23 cellular contexts compared by ENCODE assay signal in the genomic region with DNA sequence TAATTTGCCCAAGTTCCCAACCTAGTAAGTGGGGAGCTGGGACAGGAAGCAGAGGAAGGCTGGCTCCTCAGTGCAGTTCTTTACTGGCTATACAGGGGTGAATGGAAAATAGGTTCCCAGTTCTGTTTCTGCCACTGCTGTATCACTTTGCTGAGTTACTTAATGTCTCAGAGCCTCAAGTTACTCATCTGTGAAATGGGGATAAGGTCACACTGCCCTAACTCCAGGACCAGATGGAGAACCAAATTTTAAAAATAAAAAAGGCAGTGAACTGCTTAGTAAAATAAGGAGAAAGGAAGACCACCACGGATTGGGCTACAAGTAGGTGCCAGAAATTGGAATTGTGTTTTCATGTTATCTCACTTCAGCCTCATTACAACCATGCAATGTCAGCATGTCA.
A peak's percentile ranks its signal among the peaks of the same experiment; 100 is the strongest.
DNase-seq lines count a peak whose midpoint lies in the region; ATAC-seq and TF ChIP-seq lines count a peak whose summit lies in the region.
"Had no signal": no experiment of that assay in that cellular context is flagged by ENCODE, and none has a peak within 500 bp of the region (broad histone marks: within the 10 kb centered on the region; RNA-seq: fewer than 3 reads in every experiment).

No MANE protein-coding gene starts in this region.

- no peak for ATAC-seq in IMR-90 (ENCODE audit: low read depth)
- no peak for ATAC-seq in HG03108 (IDR thresholded peaks at IDR 0.05; ENCODE audit: unreplicated experiment)
- ATAC-seq: A549, GM12878 had no signal

- peak; percentile 4 for DNase-seq in GF-D8 (lab: John Stamatoyannopoulos, UW)
- no peak for DNase-seq in IMR-90
- DNase-seq in NB4 (ENCODE audit: low read depth): peak; percentile 2
- no peak for DNase-seq in GM10266 (ENCODE audit: extremely low spot score)
- no peak for DNase-seq in GM19238 (ENCODE audit: insufficient read length, low spot score)
- no peak for DNase-seq in NCI-H1436 treated with DMSO at 0.1 percent for 48 hours (lab: John Stamatoyannopoulos, UW)
- DNase-seq: 8988T; ACHN; BE2C; Calu3; CD4-positive, alpha-beta T cell; CD8-positive, alpha-beta memory T cell; COR-L47; DMS53; DMS79 treated with DMSO at 0.1 percent for 48 hours; GOT3; H7; HCEC 1CT had no signal

- TF ChIP-seq POLR2A in IMR-90 (IDR thresholded peaks at IDR 0.05; ENCODE audit: low read depth, low read length) (no peak), NB4 (IDR thresholded peaks at IDR 0.05; ENCODE audit: extremely low read depth, insufficient read length) (no peak)

- H3K4me1 ChIP-seq in IMR-90 (ENCODE audit: control insufficient read depth, insufficient read depth, low read length): peaks cover 13% of the 10 kb centered on the region
- H3K4me1 ChIP-seq: BE2C had no signal

- H2AK9ac ChIP-seq in IMR-90 (replicated peaks; ENCODE audit: low read depth, low read length, poor library complexity): no peak overlapping the region

- no peak overlapping the region for H3K4ac ChIP-seq in IMR-90 (ENCODE audit: low read depth, low read length)

- H3K79me1 ChIP-seq in IMR-90 (ENCODE audit: low read depth in 1 of 2, low read length in 2 of 2): no peaks in the 10 kb centered on the region

- POLR2A ChIA-PET in IMR-90 (lab: Charles Lee; ENCODE audit: unreplicated experiment): no interaction called here

- H3K4me2 ChIP-seq in IMR-90 (ENCODE audit: low read depth, low read length) (no peak overlapping the region), SU-DHL-6 (ENCODE audit: low read depth, low read length, poor library complexity, severe bottlenecking) (peak overlapping the region; percentile 66)
- H3K4me2 ChIP-seq: A549; BLaER1 treated with 17β-estradiol and CSF1 and Interleukin-3, amounts not matched to agents 10 nM and 100 nM had no signal

- no peak overlapping the region; the same call in 1 of the 2 replicates for H3K14ac ChIP-seq in IMR-90 (replicated peaks; ENCODE audit: low read depth, low read length)

- peaks cover 13% of the 10 kb centered on the region for H3K9me1 ChIP-seq in IMR-90 (ENCODE audit: insufficient read depth, low read length)

- H3K9me3 ChIP-seq in IMR-90 (ENCODE audit: control insufficient read depth, insufficient read depth, low read length) (no peaks in the 10 kb centered on the region), SU-DHL-6 (ENCODE audit: insufficient read depth, low read length) (no peaks in the 10 kb centered on the region)
- H3K9me3 ChIP-seq: A549; BE2C; BLaER1 treated with 17β-estradiol and CSF1 and Interleukin-3, amounts not matched to agents 10 nM and 100 nM had no signal

- no peak overlapping the region for H3K9ac ChIP-seq in IMR-90 (ENCODE audit: low read depth, low read length)
- H3K9ac ChIP-seq in SU-DHL-6 (ENCODE audit: low read length): peak overlapping the region; percentile 27; the same call in 1 of the 2 replicates
- H3K9ac ChIP-seq: BLaER1 treated with 17β-estradiol and CSF1 and Interleukin-3, amounts not matched to agents 10 nM and 100 nM had no signal

- peak overlapping the region; percentile 24; the same call in 1 of the 2 replicates for H2BK20ac ChIP-seq in IMR-90 (ENCODE audit: low read depth, low read length)

- no peaks in the 10 kb centered on the region for H3K36me3 ChIP-seq in IMR-90 (ENCODE audit: control insufficient read depth, insufficient read depth, low read length)
- H3K36me3 ChIP-seq in SU-DHL-6 (ENCODE audit: low read length): no peaks in the 10 kb centered on the region
- H3K36me3 ChIP-seq: BE2C; BLaER1 treated with 17β-estradiol and CSF1 and Interleukin-3, amounts not matched to agents 10 nM and 100 nM had no signal

- TF ChIP-seq CTCF in IMR-90 (conservative IDR thresholded peaks at IDR 0.05; ENCODE audit: low read depth, low read length) (no peak), NB4 (IDR thresholded peaks at IDR 0.05; ENCODE audit: low read depth, low read length) (no peak), SU-DHL-6 (IDR thresholded peaks at IDR 0.05; ENCODE audit: insufficient read depth, low read length, poor library complexity, severe bottlenecking) (no peak), GM10266 (IDR thresholded peaks at IDR 0.05; ENCODE audit: control insufficient read depth, insufficient read depth, low read depth, missing control alignments) (no peak)

- no peak overlapping the region for H2BK15ac ChIP-seq in IMR-90 (ENCODE audit: low read depth, low read length)

- H4K20me1 ChIP-seq in IMR-90 (ENCODE audit: insufficient read depth, low read length): no peaks in the 10 kb centered on the region
- no peaks in the 10 kb centered on the region for H4K20me1 ChIP-seq in SU-DHL-6 (ENCODE audit: low read depth, low read length)
- H4K20me1 ChIP-seq: BLaER1 treated with 17β-estradiol and CSF1 and Interleukin-3, amounts not matched to agents 10 nM and 100 nM had no signal

- no peak overlapping the region for H2BK5ac ChIP-seq in IMR-90 (ENCODE audit: low read depth, low read length, poor library complexity, severe bottlenecking)

- no peak overlapping the region for H4K5ac ChIP-seq in IMR-90 (ENCODE audit: low read depth, low read length)

- no CpG with 5 or more reads among the region's 1 CpG for WGBS in IMR-90 (ENCODE audit: extremely low coverage in 2 of 2, insufficient read length in 1 of 2), 2 experiments

- no peak overlapping the region for H4K8ac ChIP-seq in IMR-90 (ENCODE audit: low read depth in 2 of 2, low read length in 2 of 2)

- intact Hi-C loops in IMR-90 (cut with micrococcal nuclease): no loop called here

- no peaks in the 10 kb centered on the region for H3F3A ChIP-seq in SU-DHL-6 (ENCODE audit: insufficient read depth)

- in situ Hi-C loops in IMR-90 (cut with MboI; ENCODE audit: low sequenced_read_pairs): no loop called here

- H2AFZ ChIP-seq in IMR-90 (replicated peaks; ENCODE audit: low read length, poor library complexity) (no peak overlapping the region), SU-DHL-6 (ENCODE audit: low read depth, low read length, severe bottlenecking) (no peak overlapping the region)

- H2BK120ac ChIP-seq in IMR-90 (ENCODE audit: low read depth, low read length): no peak overlapping the region

- dilution Hi-C loops in IMR-90 (cut with HindIII; ENCODE audit: low sequenced_read_pairs, unreplicated experiment): no loop called here

- H3K56ac ChIP-seq in IMR-90 (ENCODE audit: extremely low read depth, insufficient read depth, low read length): no peak overlapping the region

- H3K4me3 ChIP-seq in IMR-90 (ENCODE audit: insufficient read depth, low read depth, low read length): no peak overlapping the region
- no peak overlapping the region for H3K4me3 ChIP-seq in NB4 (ENCODE audit: low read depth, low read length)
- H3K4me3 ChIP-seq in SU-DHL-6 (ENCODE audit: insufficient read depth, low read length, poor library complexity, severe bottlenecking): no peak overlapping the region
- H3K4me3 ChIP-seq: A549; BLaER1 treated with 17β-estradiol and CSF1 and Interleukin-3, amounts not matched to agents 10 nM and 100 nM; GM12878 had no signal

- H3K27me3 ChIP-seq in IMR-90 (ENCODE audit: control insufficient read depth, insufficient read depth, low read length): no peaks in the 10 kb centered on the region
- H3K27me3 ChIP-seq in SU-DHL-6 (ENCODE audit: low read length): no peaks in the 10 kb centered on the region
- H3K27me3 ChIP-seq: BE2C; BLaER1 treated with 17β-estradiol and CSF1 and Interleukin-3, amounts not matched to agents 10 nM and 100 nM had no signal

- no peak overlapping the region for H4K91ac ChIP-seq in IMR-90 (ENCODE audit: insufficient read depth, low read depth, low read length)

- no peaks in the 10 kb centered on the region for H3K79me2 ChIP-seq in SU-DHL-6 (ENCODE audit: insufficient read depth, low read length)

- H2AK5ac ChIP-seq in IMR-90 (ENCODE audit: low read depth, low read length): no peak overlapping the region

- TF ChIP-seq RAD21 in IMR-90 (IDR thresholded peaks at IDR 0.05; ENCODE audit: low read length): no peak

- no peak overlapping the region for H3K18ac ChIP-seq in IMR-90 (ENCODE audit: low read depth, low read length)

- H3K27ac ChIP-seq in IMR-90 (ENCODE audit: insufficient read depth, low read length) (no peak overlapping the region), SU-DHL-6 (ENCODE audit: low read depth, low read length) (peak overlapping the region; percentile 63)
- H3K27ac ChIP-seq: A549; BLaER1 treated with 17β-estradiol and CSF1 and Interleukin-3, amounts not matched to agents 10 nM and 100 nM had no signal

- no peaks in the 10 kb centered on the region for H3K9me2 ChIP-seq in SU-DHL-6 (replicated peaks; ENCODE audit: insufficient read depth, low read length)

- no TSS peak for BruUV-seq in IMR-90 (replicated peaks; lab: Mats Ljungman, UMichigan)

- no peak overlapping the region for H3K23ac ChIP-seq in IMR-90 (ENCODE audit: low read depth, low read length)

- CTCF ChIA-PET in IMR-90 (lab: Yijun Ruan, JAX): no interaction called here

TF ChIP-seq in IMR-90, 13 proteins besides CTCF, POLR2A, EP300 and RAD21 (continues in another document):
- TF ChIP-seq CHD1 (IDR thresholded peaks at IDR 0.05; ENCODE audit: low read depth, low read length) (no peak), RFX5 (IDR thresholded peaks at IDR 0.05; ENCODE audit: low read depth, low read length) (no peak), NFE2L2 (IDR thresholded peaks at IDR 0.05; ENCODE audit: low read depth, low read length) (no peak), FOS (IDR thresholded peaks at IDR 0.05; ENCODE audit: low read depth, low read length) (no peak), RCOR1 (IDR thresholded peaks at IDR 0.05; ENCODE audit: insufficient replicate concordance, low read length) (no peak), MAZ (IDR thresholded peaks at IDR 0.05; ENCODE audit: borderline replicate concordance, low read depth, low read length) (no peak), MXI1 (IDR thresholded peaks at IDR 0.05; ENCODE audit: borderline replicate concordance, low read depth, low read length) (no peak), CEBPB (IDR thresholded peaks at IDR 0.05; ENCODE audit: low read depth, low read length) (no peak), SMC3 (IDR thresholded peaks at IDR 0.05; ENCODE audit: low read depth, low read length) (no peak), BHLHE40 (IDR thresholded peaks at IDR 0.05; ENCODE audit: low read depth, low read length) (no peak)
- TF ChIP-seq, protein P1, sequence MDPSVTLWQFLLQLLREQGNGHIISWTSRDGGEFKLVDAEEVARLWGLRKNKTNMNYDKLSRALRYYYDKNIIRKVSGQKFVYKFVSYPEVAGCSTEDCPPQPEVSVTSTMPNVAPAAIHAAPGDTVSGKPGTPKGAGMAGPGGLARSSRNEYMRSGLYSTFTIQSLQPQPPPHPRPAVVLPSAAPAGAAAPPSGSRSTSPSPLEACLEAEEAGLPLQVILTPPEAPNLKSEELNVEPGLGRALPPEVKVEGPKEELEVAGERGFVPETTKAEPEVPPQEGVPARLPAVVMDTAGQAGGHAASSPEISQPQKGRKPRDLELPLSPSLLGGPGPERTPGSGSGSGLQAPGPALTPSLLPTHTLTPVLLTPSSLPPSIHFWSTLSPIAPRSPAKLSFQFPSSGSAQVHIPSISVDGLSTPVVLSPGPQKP (IDR thresholded peaks at IDR 0.05; ENCODE audit: borderline replicate concordance, low read depth, low read length): no peak

Comparison
In these comparisons a context has a peak if more than half of its experiments do, and no peak if none do; other contexts are left out.
1. DNase-seq: peak in GF-D8 (single experiment) and NB4 (single experiment); none in IMR-90 (single experiment), GM10266 (single experiment), GM19238 (single experiment) and NCI-H1436 treated with DMSO at 0.1 percent for 48 hours (single experiment).